Comparison of ENCODE assay signal across 12 cellular contexts in genomic region chr18:12318334-12318697, GRCh38. TPM values are rescaled to one million over a fixed set of nuclear protein-coding genes. Genes with fewer than 3 reads are reported as not detected.
A peak's percentile ranks its signal among the peaks of the same experiment; 100 is the strongest.
DNase-seq lines count a peak whose midpoint lies in the region; ATAC-seq and TF ChIP-seq lines count a peak whose summit lies in the region.
"Had no signal": no experiment of that assay in that cellular context is flagged by ENCODE, and none has a peak within 500 bp of the region (broad histone marks: within the 10 kb centered on the region; RNA-seq: fewer than 3 reads in every experiment).

No MANE protein-coding gene starts in this region.

- peaks cover 2% of the 10 kb centered on the region for H3K79me1 ChIP-seq in neuronal stem cell (ENCODE audit: low read depth, low read length)

- H3K4me1 ChIP-seq in neuronal stem cell (ENCODE audit: control insufficient read depth in 2 of 2, insufficient read depth in 1 of 2, low read depth in 1 of 2, low read length in 2 of 2) = no peaks in the 10 kb centered on the region

- H2BK15ac ChIP-seq in neuronal stem cell (ENCODE audit: low read length) = no peak overlapping the region

- ATAC-seq in HG02642 (IDR thresholded peaks at IDR 0.05; ENCODE audit: poor library complexity, unreplicated experiment) = peak; percentile 32
- ATAC-seq in left lobe of liver = peak; percentile 26
- ATAC-seq in stimulated activated memory B cell treated with anti-CD40 and anti-IgM and Interleukin-4, amounts not matched to agents 10 μg/mL and 1 μg/mL and 100 μg/mL, for 72 hours = peak; percentile 4
- ATAC-seq in HG03039 (IDR thresholded peaks at IDR 0.05; ENCODE audit: unreplicated experiment) = no peak
- no peak for ATAC-seq in HG03469 (IDR thresholded peaks at IDR 0.05; ENCODE audit: unreplicated experiment)
- ATAC-seq: stimulated activated naive CD8-positive, alpha-beta T cell treated with anti-CD3 and anti-CD28 coated beads, Interleukin-15, amount 100 ng/mL, for 72 hours had no signal

- TF ChIP-seq CTCF in brain (conservative IDR thresholded peaks at IDR 0.05) = no peak

- no peak overlapping the region for H3K9ac ChIP-seq in neuronal stem cell (ENCODE audit: low read depth, low read length, poor library complexity)

- H3K36me3 Mint-ChIP-seq in brain = peaks cover 49% of the 10 kb centered on the region
- H3K36me3 Mint-ChIP-seq in stimulated activated memory B cell treated with anti-CD40 and anti-IgM and Interleukin-4, amounts not matched to agents 10 μg/mL and 1 μg/mL and 100 μg/mL, for 72 hours = peaks cover 10% of the 10 kb centered on the region
- H3K36me3 Mint-ChIP-seq: natural killer cell treated with Interleukin-12 subunit alpha and Interleukin-12 subunit beta and Interleukin-15 and Interleukin-18, amount 100 ng/mL, for 72 hours had no signal

- no peak overlapping the region for H4K91ac ChIP-seq in neuronal stem cell (ENCODE audit: low read depth, low read length, poor library complexity)

- H3K36me3 ChIP-seq in neuronal stem cell (replicated peaks in 1 of 2; ENCODE audit: control insufficient read depth in 2 of 2, insufficient read depth in 2 of 2, low read length in 2 of 2) = peaks cover 3 to 90% of the 10 kb centered on the region in 2 donors

- H2BK5ac ChIP-seq in neuronal stem cell (ENCODE audit: low read length) = no peak overlapping the region

- H3K23ac ChIP-seq in neuronal stem cell (ENCODE audit: low read depth, low read length, poor library complexity) = no peak overlapping the region

- no peak overlapping the region for H3K4me3 ChIP-seq in neuronal stem cell (ENCODE audit: low read length in 2 of 2)

- H3K4ac ChIP-seq in neuronal stem cell (ENCODE audit: low read length) = no peak overlapping the region

- no peak overlapping the region for H3K4me3 Mint-ChIP-seq in brain
- H3K4me3 Mint-ChIP-seq in stimulated activated memory B cell treated with anti-CD40 and anti-IgM and Interleukin-4, amounts not matched to agents 10 μg/mL and 1 μg/mL and 100 μg/mL, for 72 hours = no peak overlapping the region
- H3K4me3 Mint-ChIP-seq: CD4-positive, alpha-beta memory T cell; effector memory CD8-positive, alpha-beta T cell; natural killer cell treated with Interleukin-12 subunit alpha and Interleukin-12 subunit beta and Interleukin-15 and Interleukin-18, amount 100 ng/mL, for 72 hours; stimulated activated naive CD8-positive, alpha-beta T cell treated with anti-CD3 and anti-CD28 coated beads, Interleukin-15, amount 100 ng/mL, for 72 hours had no signal

- no peak overlapping the region for H2BK12ac ChIP-seq in neuronal stem cell (ENCODE audit: low read length)

- peak; percentile 24 for DNase-seq in left lobe of liver (ENCODE audit: low spot score)
- no peak for DNase-seq in neuronal stem cell (ENCODE audit: low spot score)
- DNase-seq in Ammon's horn (ENCODE audit: low spot score) = no peak
- DNase-seq: CD4-positive, alpha-beta memory T cell; effector memory CD8-positive, alpha-beta T cell; stimulated activated naive CD8-positive, alpha-beta T cell treated with anti-CD3 and anti-CD28 coated beads, Interleukin-15, amount 100 ng/mL, for 72 hours had no signal

- H3K27ac Mint-ChIP-seq in brain = peak overlapping the region; percentile 54 to 75 (median 66)
- peak overlapping the region; percentile 60 for H3K27ac Mint-ChIP-seq in stimulated activated memory B cell treated with anti-CD40 and anti-IgM and Interleukin-4, amounts not matched to agents 10 μg/mL and 1 μg/mL and 100 μg/mL, for 72 hours
- H3K27ac Mint-ChIP-seq: effector memory CD8-positive, alpha-beta T cell; natural killer cell treated with Interleukin-12 subunit alpha and Interleukin-12 subunit beta and Interleukin-15 and Interleukin-18, amount 100 ng/mL, for 72 hours; stimulated activated naive CD8-positive, alpha-beta T cell treated with anti-CD3 and anti-CD28 coated beads, Interleukin-15, amount 100 ng/mL, for 72 hours had no signal

- H3K27ac ChIP-seq in neuronal stem cell (replicated peaks; ENCODE audit: low read length) = no peak overlapping the region

- no peak overlapping the region for H2AK5ac ChIP-seq in neuronal stem cell (ENCODE audit: low read depth, low read length)

- no peak overlapping the region for H2AFZ ChIP-seq in neuronal stem cell (ENCODE audit: low read length)

- H4K8ac ChIP-seq in neuronal stem cell (ENCODE audit: low read depth, low read length) = no peak overlapping the region

- no peak overlapping the region for H2BK120ac ChIP-seq in neuronal stem cell (ENCODE audit: low read depth, low read length)

- H3K4me2 ChIP-seq in neuronal stem cell (ENCODE audit: insufficient read depth, low read length, poor library complexity, severe bottlenecking) = no peak overlapping the region

- H3K18ac ChIP-seq in neuronal stem cell (ENCODE audit: low read length) = no peak overlapping the region

- no peak overlapping the region for H3K14ac ChIP-seq in neuronal stem cell (ENCODE audit: low read length)

- WGBS in neuronal stem cell (ENCODE audit: extremely low coverage in 2 of 2, insufficient read length in 2 of 2, insufficient replicate concordance in 1 of 2), 2 donors = no CpG with 5 or more reads among the region's 5 CpGs

- H3K9me3 Mint-ChIP-seq in brain = peaks cover 0 to 4% (median 0%) of the 10 kb centered on the region in 5 experiments
- H3K9me3 Mint-ChIP-seq in stimulated activated memory B cell treated with anti-CD40 and anti-IgM and Interleukin-4, amounts not matched to agents 10 μg/mL and 1 μg/mL and 100 μg/mL, for 72 hours = no peaks in the 10 kb centered on the region
- H3K9me3 Mint-ChIP-seq: effector memory CD8-positive, alpha-beta T cell; natural killer cell treated with Interleukin-12 subunit alpha and Interleukin-12 subunit beta and Interleukin-15 and Interleukin-18, amount 100 ng/mL, for 72 hours; stimulated activated naive CD8-positive, alpha-beta T cell treated with anti-CD3 and anti-CD28 coated beads, Interleukin-15, amount 100 ng/mL, for 72 hours had no signal

- H3K27me3 Mint-ChIP-seq in brain = no peaks in the 10 kb centered on the region
- no peaks in the 10 kb centered on the region for H3K27me3 Mint-ChIP-seq in stimulated activated memory B cell treated with anti-CD40 and anti-IgM and Interleukin-4, amounts not matched to agents 10 μg/mL and 1 μg/mL and 100 μg/mL, for 72 hours
- H3K27me3 Mint-ChIP-seq: effector memory CD8-positive, alpha-beta T cell; natural killer cell treated with Interleukin-12 subunit alpha and Interleukin-12 subunit beta and Interleukin-15 and Interleukin-18, amount 100 ng/mL, for 72 hours; stimulated activated naive CD8-positive, alpha-beta T cell treated with anti-CD3 and anti-CD28 coated beads, Interleukin-15, amount 100 ng/mL, for 72 hours had no signal

- no peaks in the 10 kb centered on the region for H3K9me3 ChIP-seq in neuronal stem cell (replicated peaks in 1 of 2; ENCODE audit: control insufficient read depth in 2 of 2, insufficient read depth in 1 of 2, low read depth in 1 of 2, low read length in 2 of 2)

- no peaks in the 10 kb centered on the region for H3K27me3 ChIP-seq in neuronal stem cell (ENCODE audit: control insufficient read depth in 3 of 3, insufficient read depth in 3 of 3, low read depth in 1 of 3, low read length in 3 of 3)

- H3K4me1 Mint-ChIP-seq in brain = peaks cover 54% of the 10 kb centered on the region
- H3K4me1 Mint-ChIP-seq in stimulated activated memory B cell treated with anti-CD40 and anti-IgM and Interleukin-4, amounts not matched to agents 10 μg/mL and 1 μg/mL and 100 μg/mL, for 72 hours = peaks cover 45% of the 10 kb centered on the region
- H3K4me1 Mint-ChIP-seq: CD4-positive, alpha-beta memory T cell had no signal

RNA-seq across cellular contexts. Expression of gene TUBB6, which starts 10.3 kb away (rescaled TPM):
- 43.5 TPM for polyA plus RNA-seq in brain (ENCODE audit: insufficient read depth, low read depth, low replicate concordance)
- 5.2 TPM for total RNA-seq in left lobe of liver
- 91.0 TPM for polyA plus RNA-seq in neuronal stem cell (2013, experiment 1 of 2)
- polyA plus RNA-seq in neuronal stem cell (2013, experiment 2 of 2) = 86.1 TPM

RNA-seq across cellular contexts. Expression of gene AFG3L2, which starts 58.7 kb away (rescaled TPM):
- 42.3 TPM for polyA plus RNA-seq in brain (ENCODE audit: insufficient read depth, low read depth, low replicate concordance)
- 34.6 TPM for total RNA-seq in left lobe of liver
- polyA plus RNA-seq in neuronal stem cell (2013, experiment 1 of 2) = 21.0 TPM
- 20.1 TPM for polyA plus RNA-seq in neuronal stem cell (2013, experiment 2 of 2)

Comparison
In these comparisons a context has a peak if more than half of its experiments do, and no peak if none do; other contexts are left out.
1. ATAC-seq: peak in HG02642 (single experiment), left lobe of liver (single experiment) and stimulated activated memory B cell treated with anti-CD40 and anti-IgM and Interleukin-4, amounts not matched to agents 10 μg/mL and 1 μg/mL and 100 μg/mL, for 72 hours (single experiment); none in HG03039 (single experiment) and HG03469 (single experiment).